ENCODE assay signal across 25 cellular contexts in genomic region chr4:45661893-45662292, GRCh38.
"Had no signal": no experiment of that assay in that cellular context is flagged by ENCODE, and none has a peak within 500 bp of the region (broad histone marks: within the 10 kb centered on the region; RNA-seq: fewer than 3 reads in every experiment).

No MANE protein-coding gene starts in this region.

- H3K4me3 ChIP-seq: stomach, suprapubic skin, testis, thoracic aorta, thyroid gland, tibial artery, tibial nerve, transverse colon, upper lobe of left lung, upper lobe of right lung, uterus, vagina had no signal

- H3K9me3 ChIP-seq: stomach, suprapubic skin, testis, thoracic aorta, thyroid gland, tibial artery, tibial nerve, transverse colon, upper lobe of left lung, upper lobe of right lung, uterus, vagina had no signal

- H3K27ac ChIP-seq: stomach, suprapubic skin, testis, thoracic aorta, thyroid gland, tibial artery, tibial nerve, transverse colon, upper lobe of left lung, upper lobe of right lung, uterus, vagina had no signal

- H3K27me3 ChIP-seq: stomach, suprapubic skin, testis, thyroid gland, tibial artery, tibial nerve, transverse colon, upper lobe of left lung, upper lobe of right lung, uterus, vagina had no signal

- DNase-seq: stimulated activated CD4-positive, alpha-beta T cell treated with anti-CD3 and anti-CD28 coated beads, Interleukin-2, amount 100 ng/mL, for 48 hours; stimulated activated CD4-positive, alpha-beta T cell treated with anti-CD3 and anti-CD28 coated beads, Interleukin-4, amount 100 ng/mL, for 1 hour; stimulated activated CD4-positive, alpha-beta T cell treated with anti-CD3 and anti-CD28 coated beads, Interleukin-4, amount 100 ng/mL, for 24 hours; stimulated activated CD4-positive, alpha-beta T cell treated with anti-CD3 and anti-CD28 coated beads, Interleukin-4, amount 100 ng/mL, for 4 hours; stimulated activated CD8-positive, alpha-beta memory T cell treated with anti-CD3 and anti-CD28 coated beads, Interleukin-4, amount 100 ng/mL, for 48 hours; stimulated activated naive B cell treated with anti-CD40 and anti-IgM and Interleukin-4, amounts not matched to agents 10 μg/mL and 1 μg/mL and 100 μg/mL, for 72 hours; stimulated activated naive CD4-positive, alpha-beta T cell; stimulated activated naive CD4-positive, alpha-beta T cell treated with Interleukin-2 at 50 U/mL for 16 hours; stimulated activated naive CD8-positive, alpha-beta T cell treated with anti-CD3 and anti-CD28 coated beads, Interleukin-15, amount 100 ng/mL, for 72 hours; stimulated activated naive CD8-positive, alpha-beta T cell treated with anti-CD3 and anti-CD28 coated beads, Interleukin-15, Interleukin-2, amounts not matched to agents 100 U/mL and 50 U/mL, for 24 hours; stomach; substantia nigra; testis; thyroid gland; tibial artery; transverse colon; trophoblast cell; upper lobe of left lung; upper lobe of right lung; uterus had no signal

- FAIRE-seq: urothelium cell line had no signal

- H3K4me1 ChIP-seq: suprapubic skin, testis, tibial artery, upper lobe of right lung, uterus, vagina had no signal

- H3K36me3 ChIP-seq: stomach, suprapubic skin, thoracic aorta, thyroid gland, tibial artery, tibial nerve, transverse colon, upper lobe of left lung, upper lobe of right lung, uterus, vagina had no signal
